8 cellular contexts compared by ENCODE assay signal in the genomic region with DNA sequence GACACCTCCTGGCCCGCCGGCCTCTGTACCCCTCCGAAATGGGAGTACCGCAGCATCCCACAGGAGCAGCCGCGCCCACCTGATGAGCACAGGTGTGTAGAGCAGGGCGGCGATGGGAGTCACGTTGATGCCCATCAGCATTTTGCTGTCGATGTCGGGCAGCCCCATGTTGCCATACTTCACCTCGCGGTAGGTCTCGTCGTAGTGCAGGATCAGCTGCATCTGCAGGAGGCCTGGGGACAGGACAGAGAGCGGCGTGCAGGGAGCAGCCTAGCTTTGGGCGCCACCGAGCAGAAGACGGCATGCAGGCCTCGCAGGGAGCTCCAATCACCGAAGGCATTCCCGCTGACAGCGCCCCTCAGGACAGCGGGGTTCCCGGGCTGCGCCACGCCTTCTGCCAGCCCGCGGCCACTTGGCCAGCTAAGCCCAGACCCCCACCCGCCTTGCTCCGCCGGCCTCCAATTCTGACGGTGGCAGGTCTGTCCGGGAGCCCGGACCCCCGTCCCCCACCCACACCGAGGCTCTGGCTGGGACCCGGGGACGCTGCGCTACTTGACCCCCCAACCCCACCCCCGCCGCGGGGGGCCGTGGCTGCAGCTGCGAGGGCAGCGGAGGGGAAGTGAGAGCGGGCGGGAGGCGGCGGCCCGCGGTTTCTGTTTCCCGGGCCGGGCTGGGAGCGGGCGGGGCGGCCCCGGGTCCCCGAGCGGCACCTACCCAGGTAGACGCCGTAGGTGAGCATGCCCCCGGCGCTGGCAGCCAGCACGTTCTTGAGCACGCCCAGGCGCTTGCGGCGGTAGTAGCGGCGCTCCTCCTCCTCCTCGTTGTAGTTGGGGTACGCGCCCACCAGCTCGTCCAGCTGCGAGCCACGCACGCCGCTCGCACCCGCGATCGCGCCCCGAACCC. TPM values are rescaled to one million over a fixed set of nuclear protein-coding genes. Genes with fewer than 3 reads are reported as not detected.
A peak's percentile ranks its signal among the peaks of the same experiment; 100 is the strongest.
DNase-seq lines count a peak whose midpoint lies in the region; ATAC-seq, FAIRE-seq and TF ChIP-seq lines count a peak whose summit lies in the region.

No MANE protein-coding gene starts in this region.

- peaks cover 3% of the 10 kb centered on the region for H3F3A ChIP-seq in SK-N-SH (replicated peaks; ENCODE audit: insufficient read depth)

- peak overlapping the region; percentile 77; the same call in 1 of the 2 replicates for H3K4me2 ChIP-seq in SK-N-SH

- no peak overlapping the region for H3K27ac ChIP-seq in SK-N-SH (ENCODE audit: low read depth in 2 of 2, low read length in 1 of 2)
- H3K27ac ChIP-seq in adipose tissue (ENCODE audit: low read depth, low read length): peak overlapping the region; percentile 26

- H3K36me3 ChIP-seq in SK-N-SH (replicated peaks in 1 of 2; ENCODE audit: control insufficient read depth in 1 of 2, insufficient read depth in 2 of 2, low read length in 1 of 2): no peaks in the 10 kb centered on the region

- H4K20me1 ChIP-seq in SK-N-SH (ENCODE audit: insufficient read depth): no peaks in the 10 kb centered on the region

- H2AFZ ChIP-seq in SK-N-SH (ENCODE audit: low read depth): no peak overlapping the region

- H3K79me2 ChIP-seq in SK-N-SH (ENCODE audit: insufficient read depth): no peaks in the 10 kb centered on the region

- H3K27me3 ChIP-seq in SK-N-SH (ENCODE audit: insufficient read depth): no peaks in the 10 kb centered on the region

- CTCF ChIA-PET in SK-N-SH (lab: Yijun Ruan, JAX): interaction anchor here (0.9 to 2.3 kb wide), 2 partner anchors 10 to 13 kb away, joined by 3 to 12 read pairs; no protein-coding TSS in a partner anchor

- ATAC-seq in HG03175 (IDR thresholded peaks at IDR 0.05; ENCODE audit: unreplicated experiment): peak; percentile 51

- H3K9ac ChIP-seq in SK-N-SH: no peak overlapping the region

- peaks cover 0 to 13% of the 10 kb centered on the region in 2 experiments; a peak in 1 of 4 replicates for H3K4me1 ChIP-seq in SK-N-SH (ENCODE audit: control insufficient read depth in 1 of 2, insufficient read depth in 2 of 2, low read depth in 1 of 2, low read length in 1 of 2)

- TF ChIP-seq RAD21 in SK-N-SH (IDR thresholded peaks at IDR 0.05; ENCODE audit: low read length): no peak

- TF ChIP-seq EP300 in SK-N-SH (IDR thresholded peaks at IDR 0.05; ENCODE audit: borderline replicate concordance in 1 of 2, low read depth in 1 of 2, low read length in 1 of 2): no peak

- FAIRE-seq in H54 (lab: Jason Lieb, UNC): no peak

- TF ChIP-seq POLR2A in H54 (IDR thresholded peaks at IDR 0.05; ENCODE audit: low read depth, low read length): no peak

- H3K9me3 ChIP-seq in SK-N-SH: no peaks in the 10 kb centered on the region

- WGBS in SK-N-SH (ENCODE audit: low lambda C conversion rate): 82% methylated on average over 20 of the region's 86 CpGs
- 15 to 31% (median 16%) methylated on average over 48 to 86 of the region's 86 CpGs for WGBS in adipose tissue, 3 donors

- DNase-seq in NCI-H146 (lab: John Stamatoyannopoulos, UW): peak; percentile 58
- DNase-seq in NCI-H146 treated with DMSO at 0.1 percent for 48 hours (lab: John Stamatoyannopoulos, UW; ENCODE audit: unreplicated experiment): no peak
- DNase-seq in SK-N-SH: peak; percentile 70
- peak; percentile 43 for DNase-seq in iPS-NIHi7 (ENCODE audit: extremely low spot score)
- peak; percentile 43 for DNase-seq in stimulated activated CD4-positive, alpha-beta T cell treated with anti-CD3 and anti-CD28 coated beads, Interleukin-2, amount 100 ng/mL, for 4 hours (ENCODE audit: low read depth)
- no peak for DNase-seq in H54 (ENCODE audit: insufficient read length, low spot score)

- no peak for TF ChIP-seq CTCF in SK-N-SH (IDR thresholded peaks at IDR 0.05)

- no peaks in the 10 kb centered on the region for H3K9me2 ChIP-seq in SK-N-SH

- H3K4me3 ChIP-seq in SK-N-SH (ENCODE audit: low read depth in 2 of 2, low read length in 1 of 2): peak overlapping the region; percentile 62 to 68

- POLR2A ChIA-PET in SK-N-SH (lab: Yijun Ruan, JAX): no interaction called here

TF ChIP-seq in SK-N-SH, 30 proteins besides CTCF, POLR2A, EP300 and RAD21:
- TF ChIP-seq, protein P1, sequence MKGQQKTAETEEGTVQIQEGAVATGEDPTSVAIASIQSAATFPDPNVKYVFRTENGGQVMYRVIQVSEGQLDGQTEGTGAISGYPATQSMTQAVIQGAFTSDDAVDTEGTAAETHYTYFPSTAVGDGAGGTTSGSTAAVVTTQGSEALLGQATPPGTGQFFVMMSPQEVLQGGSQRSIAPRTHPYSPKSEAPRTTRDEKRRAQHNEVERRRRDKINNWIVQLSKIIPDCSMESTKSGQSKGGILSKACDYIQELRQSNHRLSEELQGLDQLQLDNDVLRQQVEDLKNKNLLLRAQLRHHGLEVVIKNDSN (IDR thresholded peaks at IDR 0.05; ENCODE audit: borderline replicate concordance, low read depth): no peak
- TF ChIP-seq JUND (IDR thresholded peaks at IDR 0.05) (no peak), FOSL2 (IDR thresholded peaks at IDR 0.05; ENCODE audit: borderline replicate concordance, low read depth) (no peak), YY1 (IDR thresholded peaks at IDR 0.05; ENCODE audit: low read depth) (no peak)
TF ChIP-seq in SK-N-SH: peak in this region for 0.

RNA-seq across cellular contexts. Expression of a gene that starts 0.7 kb away (rescaled TPM):
- polyA plus RNA-seq in SK-N-SH (2012; rRNA removed): 28.9 and 30.9 TPM in 2 replicates
- polyA plus RNA-seq in SK-N-SH (2012; cell fraction: cytosol; rRNA removed): 9.1 and 18.1 TPM in 2 replicates
- polyA plus RNA-seq in SK-N-SH (2012; cell fraction: nucleus; rRNA removed): 85.6 and 104 TPM in 2 replicates
- 10 to 100 TPM; 10.7 to 27.1 (median 16.2) TPM for polyA plus RNA-seq in adipose tissue

RNA-seq across cellular contexts. Expression of a gene that starts 6.9 kb away (rescaled TPM):
- polyA plus RNA-seq in SK-N-SH (2012; rRNA removed) (14.9 and 15.9 TPM in 2 replicates), adipose tissue (1 to 10 TPM; 3.1 to 8.7 (median 6.9) TPM)
- polyA plus RNA-seq in SK-N-SH (2012; cell fraction: cytosol; rRNA removed): 6.7 and 10.3 TPM in 2 replicates
- 20.7 and 23.3 TPM in 2 replicates for polyA plus RNA-seq in SK-N-SH (2012; cell fraction: nucleus; rRNA removed)

RNA-seq across cellular contexts. Expression of a gene that starts 27.3 kb away (rescaled TPM):
- polyA plus RNA-seq in SK-N-SH (2012; rRNA removed): 87.2 and 123 TPM in 2 replicates
- 58.2 and 80.4 TPM in 2 replicates for polyA plus RNA-seq in SK-N-SH (2012; cell fraction: cytosol; rRNA removed)
- polyA plus RNA-seq in SK-N-SH (2012; cell fraction: nucleus; rRNA removed): 123 and 172 TPM in 2 replicates
- 100 to 1,000 TPM in 2 of 3 donors, 10 to 100 TPM in 1; 77.7 to 240 (median 115) TPM for polyA plus RNA-seq in adipose tissue

RNA-seq across cellular contexts. Expression of a gene that starts 35.6 kb away (rescaled TPM):
- polyA plus RNA-seq in SK-N-SH (2012; rRNA removed) (0.58 and 0.73 TPM in 2 replicates), adipose tissue (100 to 1,000 TPM; 109 to 263 (median 130) TPM)
- 0.13 and 0.29 TPM in 2 replicates for polyA plus RNA-seq in SK-N-SH (2012; cell fraction: cytosol; rRNA removed)
- 4.8 and 6.8 TPM in 2 replicates for polyA plus RNA-seq in SK-N-SH (2012; cell fraction: nucleus; rRNA removed)

Comparison
In these comparisons a context has a peak if more than half of its experiments do, and no peak if none do; other contexts are left out.
1. DNase-seq: peak in NCI-H146 (single experiment), SK-N-SH (single experiment), iPS-NIHi7 (single experiment) and stimulated activated CD4-positive, alpha-beta T cell treated with anti-CD3 and anti-CD28 coated beads, Interleukin-2, amount 100 ng/mL, for 4 hours (single experiment); none in NCI-H146 treated with DMSO at 0.1 percent for 48 hours (single experiment) and H54 (single experiment).